ENCODE assay signal across 31 cellular contexts in the genomic region with DNA sequence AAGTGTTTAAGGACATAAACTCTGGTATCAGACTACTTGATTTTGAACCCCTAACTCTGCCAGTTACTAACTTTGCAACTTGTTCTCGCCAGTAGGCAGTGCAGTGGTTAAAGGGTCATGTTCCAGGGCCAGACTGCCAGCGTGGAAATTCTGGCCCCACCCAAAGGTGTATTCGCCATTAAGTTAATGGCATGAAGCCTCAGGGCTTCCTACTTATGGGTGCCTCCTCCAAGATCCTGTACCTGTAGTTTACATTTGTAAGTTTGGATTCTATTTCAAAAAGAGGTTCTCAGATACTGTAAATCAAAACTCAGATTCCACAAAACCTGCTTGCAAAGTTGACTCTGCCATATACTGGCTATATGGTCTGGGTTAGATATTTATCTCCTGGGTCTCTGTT. TPM values are rescaled to one million over a fixed set of nuclear protein-coding genes. Genes with fewer than 3 reads are reported as not detected.
"Had no signal": no experiment of that assay in that cellular context is flagged by ENCODE, and none has a peak within 500 bp of the region (broad histone marks: within the 10 kb centered on the region; RNA-seq: fewer than 3 reads in every experiment).

No MANE protein-coding gene starts in this region.

- H3K4me1 ChIP-seq: stomach, suprapubic skin, testis, tibial artery, tibial nerve, transverse colon, upper lobe of left lung, upper lobe of right lung, uterus, vagina had no signal

- H3K4me3 ChIP-seq: stomach, suprapubic skin, testis, thoracic aorta, thyroid gland, tibial artery, tibial nerve, transverse colon, upper lobe of left lung, upper lobe of right lung, uterus, vagina had no signal

- H3K4me3 Mint-ChIP-seq: stimulated activated effector memory CD8-positive, alpha-beta T cell treated with anti-CD3 and anti-CD28 coated beads, Interleukin-12 subunit alpha, Interleukin-12 subunit beta, amount 100 ng/mL, for 72 hours; stimulated activated memory B cell treated with anti-CD40 and anti-IgM and Interleukin-4, amounts not matched to agents 10 μg/mL and 1 μg/mL and 100 μg/mL, for 72 hours; stimulated activated naive B cell treated with anti-CD40 and anti-IgM and Interleukin-4, amounts not matched to agents 10 μg/mL and 1 μg/mL and 100 μg/mL, for 72 hours; stimulated activated naive CD8-positive, alpha-beta T cell treated with anti-CD3 and anti-CD28 coated beads, Interleukin-15, amount 100 ng/mL, for 72 hours; stimulated activated naive CD8-positive, alpha-beta T cell treated with anti-CD3 and anti-CD28 coated beads, Interleukin-15, Interleukin-2, amounts not matched to agents 100 ng/mL and 50 ng/mL, for 24 hours; type B pancreatic cell had no signal

- H3K9me3 ChIP-seq: testis, thoracic aorta, thyroid gland, uterus, vagina had no signal

- H3K27ac Mint-ChIP-seq: stimulated activated effector memory CD8-positive, alpha-beta T cell treated with anti-CD3 and anti-CD28 coated beads, Interleukin-12 subunit alpha, Interleukin-12 subunit beta, amount 100 ng/mL, for 72 hours; stimulated activated memory B cell treated with anti-CD40 and anti-IgM and Interleukin-4, amounts not matched to agents 10 μg/mL and 1 μg/mL and 100 μg/mL, for 72 hours; stimulated activated naive B cell treated with anti-CD40 and anti-IgM and Interleukin-4, amounts not matched to agents 10 μg/mL and 1 μg/mL and 100 μg/mL, for 72 hours; stimulated activated naive CD8-positive, alpha-beta T cell treated with anti-CD3 and anti-CD28 coated beads, Interleukin-15, amount 100 ng/mL, for 72 hours; stimulated activated naive CD8-positive, alpha-beta T cell treated with anti-CD3 and anti-CD28 coated beads, Interleukin-15, Interleukin-2, amounts not matched to agents 100 ng/mL and 50 ng/mL, for 24 hours; type B pancreatic cell had no signal

- H3K4me1 Mint-ChIP-seq: stimulated activated effector memory CD8-positive, alpha-beta T cell treated with anti-CD3 and anti-CD28 coated beads, Interleukin-12 subunit alpha, Interleukin-12 subunit beta, amount 100 ng/mL, for 72 hours; stimulated activated naive CD8-positive, alpha-beta T cell treated with anti-CD3 and anti-CD28 coated beads, Interleukin-15, amount 100 ng/mL, for 72 hours had no signal

- H3K27me3 ChIP-seq: stomach, suprapubic skin, testis, thyroid gland, tibial artery, tibial nerve, transverse colon, upper lobe of left lung, upper lobe of right lung, uterus, vagina had no signal

- DNase-seq: stimulated activated CD4-positive, alpha-beta T cell treated with anti-CD3 and anti-CD28 coated beads, Interleukin-2, amount 100 ng/mL, for 48 hours; stimulated activated CD4-positive, alpha-beta T cell treated with anti-CD3 and anti-CD28 coated beads, Interleukin-4, amount 100 ng/mL, for 1 hour; stimulated activated CD4-positive, alpha-beta T cell treated with anti-CD3 and anti-CD28 coated beads, Interleukin-4, amount 100 ng/mL, for 24 hours; stimulated activated CD4-positive, alpha-beta T cell treated with anti-CD3 and anti-CD28 coated beads, Interleukin-4, amount 100 ng/mL, for 4 hours; stimulated activated CD8-positive, alpha-beta memory T cell treated with anti-CD3 and anti-CD28 coated beads, Interleukin-4, amount 100 ng/mL, for 48 hours; stimulated activated naive B cell treated with anti-CD40 and anti-IgM and Interleukin-4, amounts not matched to agents 10 μg/mL and 1 μg/mL and 100 μg/mL, for 72 hours; stimulated activated naive CD4-positive, alpha-beta T cell; stimulated activated naive CD4-positive, alpha-beta T cell treated with Interleukin-2 at 50 U/mL for 16 hours; stimulated activated naive CD8-positive, alpha-beta T cell treated with anti-CD3 and anti-CD28 coated beads, Interleukin-15, amount 100 ng/mL, for 72 hours; stimulated activated naive CD8-positive, alpha-beta T cell treated with anti-CD3 and anti-CD28 coated beads, Interleukin-15, Interleukin-2, amounts not matched to agents 100 U/mL and 50 U/mL, for 24 hours; stomach; substantia nigra; testis; thyroid gland; tibial artery; transverse colon; upper lobe of left lung; upper lobe of right lung; uterus had no signal

- H3K27me3 Mint-ChIP-seq: stimulated activated memory B cell treated with anti-CD40 and anti-IgM and Interleukin-4, amounts not matched to agents 10 μg/mL and 1 μg/mL and 100 μg/mL, for 72 hours; stimulated activated naive B cell treated with anti-CD40 and anti-IgM and Interleukin-4, amounts not matched to agents 10 μg/mL and 1 μg/mL and 100 μg/mL, for 72 hours had no signal

- H3K36me3 ChIP-seq: stomach, suprapubic skin, thoracic aorta, thyroid gland, tibial artery, tibial nerve, transverse colon, upper lobe of left lung, upper lobe of right lung, uterus, vagina had no signal

- H3K27ac ChIP-seq: stomach, suprapubic skin, testis, thoracic aorta, thyroid gland, tibial artery, tibial nerve, transverse colon, upper lobe of left lung, upper lobe of right lung, uterus, vagina had no signal

- H3K36me3 Mint-ChIP-seq: stimulated activated effector memory CD8-positive, alpha-beta T cell treated with anti-CD3 and anti-CD28 coated beads, Interleukin-12 subunit alpha, Interleukin-12 subunit beta, amount 100 ng/mL, for 72 hours; stimulated activated memory B cell treated with anti-CD40 and anti-IgM and Interleukin-4, amounts not matched to agents 10 μg/mL and 1 μg/mL and 100 μg/mL, for 72 hours; type B pancreatic cell had no signal

RNA-seq across cellular contexts. Expression of a gene that starts 2.8 kb away (rescaled TPM):
- total RNA-seq: stomach, subcutaneous adipose tissue, temporal lobe, testis, thyroid gland, tibial nerve, transverse colon, upper lobe of right lung, ureter, urinary bladder, uterus had no signal

RNA-seq across cellular contexts. Expression of a gene that starts 54.2 kb away (rescaled TPM):
- total RNA-seq: stomach, subcutaneous adipose tissue, suprapubic skin, temporal lobe, testis, thoracic aorta, thyroid gland, tibial nerve, transverse colon, upper lobe of left lung, upper lobe of right lung, ureter, urinary bladder, uterus, vagina had no signal
